Comparison of ENCODE assay signal across 11 cellular contexts in genomic region chr17:49469831-49470568, GRCh38. TPM values are rescaled to one million over a fixed set of nuclear protein-coding genes. Genes with fewer than 3 reads are reported as not detected.
A peak's percentile ranks its signal among the peaks of the same experiment; 100 is the strongest.
DNase-seq lines count a peak whose midpoint lies in the region; ATAC-seq and TF ChIP-seq lines count a peak whose summit lies in the region.
"Had no signal": no experiment of that assay in that cellular context is flagged by ENCODE, and none has a peak within 500 bp of the region (broad histone marks: within the 10 kb centered on the region; RNA-seq: fewer than 3 reads in every experiment).

No MANE protein-coding gene starts in this region.

- peak; percentile 4 for DNase-seq in activated CD4-positive, alpha-beta T cell treated with anti-CD3 and anti-CD28 coated beads for 48 hours
- DNase-seq in activated CD4-positive, alpha-beta T cell treated with anti-CD3 and anti-CD28 coated beads, Interleukin-2, amount 50 U/mL, for 4 hours = no peak
- DNase-seq in astrocyte of the hippocampus (ENCODE audit: low read depth, low spot score) (peak; percentile 61), sigmoid colon (no peak), activated T-cell treated with anti-CD3 and anti-CD28 coated beads for 4 hours (no peak)
- DNase-seq in naive thymus-derived CD4-positive, alpha-beta T cell = no peak
- DNase-seq: activated CD8-positive, alpha-beta memory T cell treated with anti-CD3 and anti-CD28 coated beads, Interleukin-2, amount 50 U/mL, for 4 hours; NCI-H146 had no signal

- POLR2A ChIA-PET in naive thymus-derived CD4-positive, alpha-beta T cell (lab: Charles Lee) = interaction anchor here (0.7 kb wide), 1 partner anchor 38 kb away, joined by 3 read pairs; no protein-coding TSS in a partner anchor

- peaks cover 0 to 8% (median 0%) of the 10 kb centered on the region in 5 donors for H3K36me3 Mint-ChIP-seq in naive thymus-derived CD4-positive, alpha-beta T cell

- peaks cover 0 to 9% (median 4%) of the 10 kb centered on the region in 11 donors for H3K9me3 Mint-ChIP-seq in naive thymus-derived CD4-positive, alpha-beta T cell
- H3K9me3 Mint-ChIP-seq: T-helper 2 cell treated with Interferon-gamma antibody and Interleukin-4, amounts not matched to agents 5 μg/mL and 100 μg/mL, for 36 hours had no signal

- H3K27ac ChIP-seq in iPS-20b (ENCODE audit: low read length) (no peak overlapping the region), sigmoid colon (no peak overlapping the region)
- no peak overlapping the region for H3K27ac ChIP-seq in naive thymus-derived CD4-positive, alpha-beta T cell (ENCODE audit: low read depth, low read length)

- H3K36me3 ChIP-seq in iPS-20b (ENCODE audit: insufficient read depth, low read depth, low read length) = no peaks in the 10 kb centered on the region
- no peaks in the 10 kb centered on the region for H3K36me3 ChIP-seq in sigmoid colon
- H3K36me3 ChIP-seq in naive thymus-derived CD4-positive, alpha-beta T cell (ENCODE audit: control insufficient read depth in 2 of 3, insufficient read depth in 3 of 3, low read length in 3 of 3) = no peaks in the 10 kb centered on the region

- H3K4me3 ChIP-seq in iPS-20b (ENCODE audit: low read length) (peak overlapping the region; percentile 78), sigmoid colon (peak overlapping the region in 3 of 4 donors; percentile 9 to 27 (median 25))
- H3K4me3 ChIP-seq in naive thymus-derived CD4-positive, alpha-beta T cell (ENCODE audit: low read length) = no peak overlapping the region

- no peak for TF ChIP-seq CTCF in sigmoid colon (IDR thresholded peaks at IDR 0.05)

- intact Hi-C loops in sigmoid colon (cut with DNase I) = no loop called here
- intact Hi-C loops in naive thymus-derived CD4-positive, alpha-beta T cell (cut with micrococcal nuclease) = no loop called here

- peaks cover 11% of the 10 kb centered on the region; the same call in 1 of the 2 replicates for H3K4me1 ChIP-seq in iPS-20b (ENCODE audit: insufficient read depth, low read length)
- H3K4me1 ChIP-seq in sigmoid colon = peaks cover 0 to 18% (median 12%) of the 10 kb centered on the region in 4 donors
- H3K4me1 ChIP-seq in naive thymus-derived CD4-positive, alpha-beta T cell (ENCODE audit: control insufficient read depth in 2 of 2, insufficient read depth in 2 of 2, low read length in 2 of 2) = no peaks in the 10 kb centered on the region

- no peak for ATAC-seq in naive thymus-derived CD4-positive, alpha-beta T cell
- ATAC-seq in HG02571 (IDR thresholded peaks at IDR 0.05; ENCODE audit: unreplicated experiment) = no peak

- CTCF ChIA-PET in naive thymus-derived CD4-positive, alpha-beta T cell (lab: Charles Lee) = no interaction called here

- peaks cover 0 to 13% (median 0%) of the 10 kb centered on the region in 7 donors for H3K4me1 Mint-ChIP-seq in naive thymus-derived CD4-positive, alpha-beta T cell

- H3K9ac ChIP-seq in iPS-20b (ENCODE audit: low read depth, low read length) = no peak overlapping the region

- WGBS in sigmoid colon, 2 donors = 8 to 18% methylated on average over 51 of the region's 51 CpGs

- peaks cover 64 to 75% (median 68%) of the 10 kb centered on the region in 5 donors for H3K27me3 Mint-ChIP-seq in naive thymus-derived CD4-positive, alpha-beta T cell

- no peak for TF ChIP-seq EP300 in sigmoid colon (IDR thresholded peaks at IDR 0.05)

- H3K9me3 ChIP-seq in iPS-20b (ENCODE audit: insufficient read depth, low read depth, low read length) (no peaks in the 10 kb centered on the region), sigmoid colon (no peaks in the 10 kb centered on the region)
- no peaks in the 10 kb centered on the region for H3K9me3 ChIP-seq in naive thymus-derived CD4-positive, alpha-beta T cell (ENCODE audit: control insufficient read depth in 2 of 3, low read length in 3 of 3)

- H3K27me3 ChIP-seq in iPS-20b (ENCODE audit: insufficient read depth, low read length) (peaks cover 64% of the 10 kb centered on the region), sigmoid colon (peaks cover 8 to 56% (median 13%) of the 10 kb centered on the region in 3 donors)
- peaks cover 4 to 9% of the 10 kb centered on the region in 2 donors for H3K27me3 ChIP-seq in naive thymus-derived CD4-positive, alpha-beta T cell (ENCODE audit: control insufficient read depth in 2 of 2, insufficient read depth in 2 of 2, low read length in 2 of 2)

- peak overlapping the region in 4 of 10 donors; percentile 28 to 53 (median 39) for H3K4me3 Mint-ChIP-seq in naive thymus-derived CD4-positive, alpha-beta T cell
- H3K4me3 Mint-ChIP-seq: T-helper 2 cell treated with Interferon-gamma antibody and Interleukin-4, amounts not matched to agents 5 μg/mL and 100 μg/mL, for 36 hours had no signal

- no peak overlapping the region for H3K27ac Mint-ChIP-seq in naive thymus-derived CD4-positive, alpha-beta T cell
- H3K27ac Mint-ChIP-seq: T-helper 2 cell treated with Interferon-gamma antibody and Interleukin-4, amounts not matched to agents 5 μg/mL and 100 μg/mL, for 36 hours had no signal

- no peak for TF ChIP-seq POLR2A in sigmoid colon (IDR thresholded peaks at IDR 0.05)

RNA-seq across cellular contexts. Expression of gene NGFR, which starts 25.1 kb away (rescaled TPM):
- 10 to 100 TPM in 3 of 4 donors, 1 to 10 TPM in 1; 6.9 to 15.2 (median 12.6) TPM for total RNA-seq in sigmoid colon
- polyA plus RNA-seq in sigmoid colon = 1 to 10 TPM in 1 of 3 donors, under 1 TPM in 2; 0.46 to 6.8 (median 0.60) TPM
- under 1 TPM in 3 of 5 experiments, not detected in 2; 0.07 to 0.17 (median 0.16) TPM for total RNA-seq in naive thymus-derived CD4-positive, alpha-beta T cell
- polyA plus RNA-seq in naive thymus-derived CD4-positive, alpha-beta T cell = not detected

RNA-seq across cellular contexts. Expression of gene PHB1, which starts 55.3 kb away (rescaled TPM):
- 100 to 1,000 TPM in 1 of 4 donors, 10 to 100 TPM in 3; 70.9 to 105 (median 94.4) TPM for total RNA-seq in sigmoid colon
- polyA plus RNA-seq in sigmoid colon = 100 to 1,000 TPM; 148 to 279 (median 225) TPM
- 100 to 1,000 TPM in 1 of 5 experiments, 10 to 100 TPM in 4; 50.0 to 186 (median 54.4) TPM for total RNA-seq in naive thymus-derived CD4-positive, alpha-beta T cell
- polyA plus RNA-seq in naive thymus-derived CD4-positive, alpha-beta T cell = 100 to 1,000 TPM; 144 to 165 TPM

Comparison
In these comparisons a context has a peak if more than half of its experiments do, and no peak if none do; other contexts are left out.
1. DNase-seq: peak in activated CD4-positive, alpha-beta T cell treated with anti-CD3 and anti-CD28 coated beads for 48 hours (single experiment) and astrocyte of the hippocampus (single experiment); none in activated CD4-positive, alpha-beta T cell treated with anti-CD3 and anti-CD28 coated beads, Interleukin-2, amount 50 U/mL, for 4 hours (0 of 2), sigmoid colon (single experiment), naive thymus-derived CD4-positive, alpha-beta T cell (0 of 9) and activated T-cell treated with anti-CD3 and anti-CD28 coated beads for 4 hours (single experiment).
2. RNA of gene NGFR, which starts 25.1 kb away (total RNA-seq): 6.9 to 15.2 TPM in sigmoid colon; 0.07 to 0.17 TPM in naive thymus-derived CD4-positive, alpha-beta T cell; every median in the first group is over 4 times any median in the second.